Comparison of ENCODE assay signal across 8 cellular contexts in genomic region chr11:46277623-46278386, GRCh38. TPM values are rescaled to one million over a fixed set of nuclear protein-coding genes. Genes with fewer than 3 reads are reported as not detected.
DNase-seq lines count a peak whose midpoint lies in the region; FAIRE-seq and TF ChIP-seq lines count a peak whose summit lies in the region.

Gene CREB3L1, plus strand, starts transcription at chr11:46277662. Its CDS starts 450 bp downstream, at chr11:46278112.

- intact Hi-C loops in breast epithelium (cut with DNase I; ENCODE audit: low total_unique reads) (no loop called here), MCF 10A (cut with micrococcal nuclease) (no loop called here), kidney (cut with DNase I) (no loop called here), thyroid gland (cut with DNase I) (no loop called here)

- H3K27me3 Mint-ChIP-seq in MCF 10A (ENCODE audit: insufficient read depth, unreplicated experiment) (peaks cover 12% of the 10 kb centered on the region), immature natural killer cell (ENCODE audit: low read depth in 3 of 3) (peaks cover 13 to 29% (median 15%) of the 10 kb centered on the region in 3 donors)

- peak within 1 kb of the TSS in 1 of 2 donors; percentile 36 for H3K9ac ChIP-seq in kidney (ENCODE audit: low read length in 2 of 2)

- H3K4me1 ChIP-seq in breast epithelium (peaks cover 7 to 13% of the 10 kb centered on the region in 2 donors), kidney (ENCODE audit: control insufficient read depth in 1 of 2, insufficient read depth in 1 of 2, low read depth in 1 of 2, low read length in 2 of 2) (peaks cover 9 to 29% of the 10 kb centered on the region in 2 donors), thyroid gland (peaks cover 28 to 65% of the 10 kb centered on the region in 2 donors)

- no peak within 1 kb of the TSS for H3K4me3 Mint-ChIP-seq in MCF 10A (ENCODE audit: unreplicated experiment)
- H3K4me3 Mint-ChIP-seq in immature natural killer cell: peak within 1 kb of the TSS in 1 of 5 donors; percentile 56

- H3K36me3 ChIP-seq in breast epithelium (no peaks in the 10 kb centered on the region), kidney (ENCODE audit: control insufficient read depth in 1 of 2, insufficient read depth in 2 of 2, low read length in 2 of 2) (no peaks in the 10 kb centered on the region), thyroid gland (no peaks in the 10 kb centered on the region)

- TF ChIP-seq CTCF in breast epithelium (IDR thresholded peaks at IDR 0.05): no peak
- no peak for TF ChIP-seq CTCF in MCF 10A (IDR thresholded peaks at IDR 0.05; ENCODE audit: unreplicated experiment)
- TF ChIP-seq CTCF in kidney (IDR thresholded peaks at IDR 0.05; ENCODE audit: borderline replicate concordance, extremely low read depth, insufficient read depth): no peak
- TF ChIP-seq CTCF in thyroid gland (IDR thresholded peaks at IDR 0.05): no peak

- no peak for DNase-seq in breast epithelium (ENCODE audit: low spot score in 2 of 2)
- DNase-seq in MCF 10A (ENCODE audit: unreplicated experiment): no peak
- peak; percentile 73 for DNase-seq in kidney
- no peak for DNase-seq in thyroid gland
- DNase-seq in NCI-H2081 (lab: John Stamatoyannopoulos, UW): no peak
- no peak for DNase-seq in immature natural killer cell
- no peak for DNase-seq in CD1c-positive myeloid dendritic cell (ENCODE audit: extremely low spot score)

- no peaks in the 10 kb centered on the region for H3K9me3 Mint-ChIP-seq in MCF 10A (ENCODE audit: unreplicated experiment)
- H3K9me3 Mint-ChIP-seq in immature natural killer cell: peaks cover 0 to 3% (median 0%) of the 10 kb centered on the region in 6 donors

- H3K9me3 ChIP-seq in breast epithelium (no peaks in the 10 kb centered on the region), kidney (ENCODE audit: control insufficient read depth in 1 of 2, low read length in 2 of 2) (no peaks in the 10 kb centered on the region), thyroid gland (no peaks in the 10 kb centered on the region)

- H3K4me3 ChIP-seq in breast epithelium (peak within 1 kb of the TSS; percentile 67 to 80 (median 71)), kidney (ENCODE audit: low read length in 2 of 2) (peak within 1 kb of the TSS; percentile 46 to 49), thyroid gland (replicated peaks in 1 of 3) (peak within 1 kb of the TSS; percentile 10 to 75 (median 51))

- H3K27ac ChIP-seq in breast epithelium: peak within 1 kb of the TSS; percentile 65 to 81
- no peak within 1 kb of the TSS for H3K27ac ChIP-seq in adipose tissue (ENCODE audit: low read depth, low read length)
- H3K27ac ChIP-seq in kidney (ENCODE audit: low read depth in 2 of 2, low read length in 2 of 2): peak within 1 kb of the TSS; percentile 7 to 54
- peak within 1 kb of the TSS in 2 of 3 donors; percentile 73 to 77 for H3K27ac ChIP-seq in thyroid gland

- H3K27me3 ChIP-seq in breast epithelium (no peaks in the 10 kb centered on the region), thyroid gland (no peaks in the 10 kb centered on the region)

- CTCF ChIA-PET in MCF 10A (lab: Yijun Ruan, JAX): interaction anchor here (0.9 to 1.4 kb wide), 2 partner anchors 12 to 31 kb away, joined by 3 to 4 read pairs; no protein-coding TSS in a partner anchor

- TF ChIP-seq POLR2A in breast epithelium (IDR thresholded peaks at IDR 0.05) (no peak), thyroid gland (IDR thresholded peaks at IDR 0.05) (peak in 1 of 2 donors; percentile 54)

- BruUV-seq in MCF 10A (replicated peaks; lab: Mats Ljungman, UMichigan): no TSS peak

- H3K4me1 Mint-ChIP-seq in MCF 10A (ENCODE audit: insufficient read depth, unreplicated experiment): peaks cover 14% of the 10 kb centered on the region
- peaks cover 0 to 6% of the 10 kb centered on the region in 2 donors for H3K4me1 Mint-ChIP-seq in immature natural killer cell

- H3K27ac Mint-ChIP-seq in MCF 10A (ENCODE audit: low read depth, unreplicated experiment) (no peak within 1 kb of the TSS), immature natural killer cell (no peak within 1 kb of the TSS)

- FAIRE-seq in kidney (lab: Jason Lieb, UNC): no peak

- POLR2A ChIA-PET in MCF 10A (lab: Yijun Ruan, JAX): no interaction called here

- WGBS in adipose tissue, 3 donors: 1 to 2% (median 1%) methylated on average over 39 to 61 of the region's 61 CpGs
- 2 to 3% methylated on average over 9 to 24 of the region's 61 CpGs for WGBS in thyroid gland, 2 donors

- H3K36me3 Mint-ChIP-seq in MCF 10A (ENCODE audit: insufficient read depth, unreplicated experiment) (no peaks in the 10 kb centered on the region), immature natural killer cell (no peaks in the 10 kb centered on the region)

RNA-seq across cellular contexts. Expression of gene CREB3L1, which starts in this region (rescaled TPM):
- total RNA-seq in breast epithelium: 1 to 10 TPM; 1.6 to 5.1 (median 2.0) TPM
- not detected in 2 replicates for total RNA-seq in MCF 10A (2022)
- 10 to 100 TPM in 2 of 3 donors, 1 to 10 TPM in 1; 5.8 to 29.8 (median 11.7) TPM for polyA plus RNA-seq in adipose tissue
- total RNA-seq in kidney: 7.3 TPM
- 2.5 TPM for polyA plus RNA-seq in kidney (ENCODE audit: insufficient read depth, low read depth, low replicate concordance)
- total RNA-seq in thyroid gland: 1 to 10 TPM in 3 of 4 donors, under 1 TPM in 1; 0.88 to 3.1 (median 2.1) TPM
- not detected for polyA plus RNA-seq in immature natural killer cell
